Comparison of ENCODE assay signal across 9 cellular contexts in genomic region chr15:51878446-51879386, GRCh38. TPM values are rescaled to one million over a fixed set of nuclear protein-coding genes. Genes with fewer than 3 reads are reported as not detected.
DNase-seq lines count a peak whose midpoint lies in the region; ATAC-seq, FAIRE-seq and TF ChIP-seq lines count a peak whose summit lies in the region.
"Had no signal": no experiment of that assay in that cellular context is flagged by ENCODE, and none has a peak within 500 bp of the region (broad histone marks: within the 10 kb centered on the region; RNA-seq: fewer than 3 reads in every experiment).

No MANE protein-coding gene starts in this region.

- peaks cover 3% of the 10 kb centered on the region for H3K36me3 ChIP-seq in bronchial epithelial cell (ENCODE audit: control insufficient read depth, insufficient read depth, low read length)
- H3K36me3 ChIP-seq in subcutaneous abdominal adipose tissue (ENCODE audit: control insufficient read depth in 5 of 5, insufficient read depth in 5 of 5, low read length in 5 of 5) = peaks cover 0 to 5% (median 0%) of the 10 kb centered on the region in 5 donors

- H3K9me3 ChIP-seq in subcutaneous abdominal adipose tissue (ENCODE audit: control insufficient read depth in 5 of 5, low read length in 5 of 5) = no peaks in the 10 kb centered on the region

- peak; percentile 33 for DNase-seq in NCI-H446 treated with DMSO at 0.1 percent for 48 hours (lab: John Stamatoyannopoulos, UW)
- DNase-seq in bronchial epithelial cell (ENCODE audit: low read depth) = peak; percentile 74
- no peak for DNase-seq in left colon
- DNase-seq in NCI-H526 treated with DMSO at 0.1 percent for 48 hours (lab: John Stamatoyannopoulos, UW) = no peak
- no peak for DNase-seq in activated CD8-positive, alpha-beta T cell treated with anti-CD3 and anti-CD28 coated beads, Interleukin-2, amount 10 ng/mL, durations not matched to agents 7 days and 5 days
- DNase-seq in NCI-H1694 treated with DMSO at 0.1 percent for 48 hours (lab: John Stamatoyannopoulos, UW) = no peak
- DNase-seq: activated naive CD4-positive, alpha-beta T cell treated with anti-CD3 and anti-CD28 coated beads, Interleukin-2, amount 50 U/mL, for 16 hours; SHP77 treated with DMSO at 0.1 percent for 48 hours had no signal

- H3K4me3 Mint-ChIP-seq in activated CD8-positive, alpha-beta T cell treated with anti-CD3 and anti-CD28 coated beads, Interleukin-2, amount 10 ng/mL, durations not matched to agents 7 days and 5 days = no peak overlapping the region

- H3K27ac Mint-ChIP-seq in activated CD8-positive, alpha-beta T cell treated with anti-CD3 and anti-CD28 coated beads, Interleukin-2, amount 10 ng/mL, durations not matched to agents 7 days and 5 days = no peak overlapping the region

- intact Hi-C loops in left colon (cut with DNase I, micrococcal nuclease) = no loop called here

- TF ChIP-seq CTCF in bronchial epithelial cell (IDR thresholded peaks at IDR 0.05; ENCODE audit: insufficient read depth, low read length, severe bottlenecking) = no peak

- CTCF ChIA-PET in activated CD8-positive, alpha-beta T cell treated with anti-CD3 and anti-CD28 coated beads, Interleukin-2, amount 10 ng/mL, durations not matched to agents 7 days and 5 days (lab: Charles Lee) = interaction anchor here (3.1 kb wide), 1 partner anchor 10 kb away, joined by 16 read pairs; no protein-coding TSS in a partner anchor

- peaks cover 8 to 40% (median 21%) of the 10 kb centered on the region in 5 donors for H3K4me1 ChIP-seq in subcutaneous abdominal adipose tissue (ENCODE audit: control insufficient read depth in 5 of 5, insufficient read depth in 5 of 5, low read length in 5 of 5)

- POLR2A ChIA-PET in activated CD8-positive, alpha-beta T cell treated with anti-CD3 and anti-CD28 coated beads, Interleukin-2, amount 10 ng/mL, durations not matched to agents 7 days and 5 days (lab: Charles Lee) = no interaction called here

- H3K4me3 ChIP-seq in bronchial epithelial cell (ENCODE audit: low read depth, low read length) (no peak overlapping the region), subcutaneous abdominal adipose tissue (ENCODE audit: low read depth in 1 of 5, low read length in 5 of 5) (no peak overlapping the region)

- H3K4me1 Mint-ChIP-seq in activated CD8-positive, alpha-beta T cell treated with anti-CD3 and anti-CD28 coated beads, Interleukin-2, amount 10 ng/mL, durations not matched to agents 7 days and 5 days (ENCODE audit: low read depth) = no peaks in the 10 kb centered on the region

- no peaks in the 10 kb centered on the region for H3K27me3 Mint-ChIP-seq in activated CD8-positive, alpha-beta T cell treated with anti-CD3 and anti-CD28 coated beads, Interleukin-2, amount 10 ng/mL, durations not matched to agents 7 days and 5 days (ENCODE audit: low read depth)

- FAIRE-seq in bronchial epithelial cell (lab: Jason Lieb, UNC) = no peak

- H3K9ac ChIP-seq in subcutaneous abdominal adipose tissue (ENCODE audit: low read length in 5 of 5) = no peak overlapping the region

- peaks cover 37% of the 10 kb centered on the region for H3K36me3 Mint-ChIP-seq in activated CD8-positive, alpha-beta T cell treated with anti-CD3 and anti-CD28 coated beads, Interleukin-2, amount 10 ng/mL, durations not matched to agents 7 days and 5 days (ENCODE audit: low read depth)

- peak; percentile 61 for ATAC-seq in left colon
- ATAC-seq in activated CD8-positive, alpha-beta T cell treated with anti-CD3 and anti-CD28 coated beads, Interleukin-2, amount 10 ng/mL, durations not matched to agents 7 days and 5 days = no peak

- H3K27me3 ChIP-seq in bronchial epithelial cell (ENCODE audit: control insufficient read depth, insufficient read depth, low read length) (no peaks in the 10 kb centered on the region), subcutaneous abdominal adipose tissue (ENCODE audit: control insufficient read depth in 5 of 5, insufficient read depth in 4 of 5, low read length in 5 of 5) (no peaks in the 10 kb centered on the region)

- peak overlapping the region; percentile 47 for H3K27ac ChIP-seq in subcutaneous abdominal adipose tissue (ENCODE audit: low read depth, low read length)

- H3K9me3 Mint-ChIP-seq in activated CD8-positive, alpha-beta T cell treated with anti-CD3 and anti-CD28 coated beads, Interleukin-2, amount 10 ng/mL, durations not matched to agents 7 days and 5 days (ENCODE audit: insufficient read depth) = no peaks in the 10 kb centered on the region

RNA-seq across cellular contexts. Expression of gene TMOD3, which starts 49.3 kb away (rescaled TPM):
- total RNA-seq in bronchial epithelial cell (80.3 and 99.5 TPM in 2 replicates), left colon (10 to 100 TPM; 63.5 to 72.2 TPM)
- total RNA-seq in activated CD8-positive, alpha-beta T cell treated with anti-CD3 and anti-CD28 coated beads, Interleukin-2, amount 10 ng/mL, durations not matched to agents 7 days and 5 days = 10 to 100 TPM; 73.8 to 74.1 TPM

Comparison
In these comparisons a context has a peak if more than half of its experiments do, and no peak if none do; other contexts are left out.
1. DNase-seq: peak in NCI-H446 treated with DMSO at 0.1 percent for 48 hours (single experiment) and bronchial epithelial cell (single experiment); none in left colon (0 of 2), NCI-H526 treated with DMSO at 0.1 percent for 48 hours (single experiment), activated CD8-positive, alpha-beta T cell treated with anti-CD3 and anti-CD28 coated beads, Interleukin-2, amount 10 ng/mL, durations not matched to agents 7 days and 5 days (single experiment) and NCI-H1694 treated with DMSO at 0.1 percent for 48 hours (single experiment).